In genomic region chr1:78617615-78618026, GRCh38 we compare ENCODE assay signal across 9 cellular contexts. TPM values are rescaled to one million over a fixed set of nuclear protein-coding genes. Genes with fewer than 3 reads are reported as not detected.
A peak's percentile ranks its signal among the peaks of the same experiment; 100 is the strongest.
DNase-seq lines count a peak whose midpoint lies in the region; ATAC-seq, FAIRE-seq and TF ChIP-seq lines count a peak whose summit lies in the region.
"Had no signal": no experiment of that assay in that cellular context is flagged by ENCODE, and none has a peak within 500 bp of the region (broad histone marks: within the 10 kb centered on the region; RNA-seq: fewer than 3 reads in every experiment).

No MANE protein-coding gene starts in this region.

- peaks cover 32% of the 10 kb centered on the region for H3K4me1 Mint-ChIP-seq in T-helper 1 cell treated with Interleukin-12 subunit alpha and Interleukin-12 subunit beta and Interleukin-4 antibody, amounts not matched to agents 30 μg/mL and 1 μg/mL, for 36 hours (ENCODE audit: low read depth)

- WGBS in GM12878 (ENCODE audit: insufficient coverage, insufficient replicate concordance, low lambda C conversion rate, missing lambda C conversion rate), result 42% methylated on average over 7 of the region's 7 CpGs

- ATAC-seq in HG02759 (IDR thresholded peaks at IDR 0.05; ENCODE audit: unreplicated experiment), result peak; percentile 51
- ATAC-seq in GM12878, result peak; percentile 54

- TF ChIP-seq CTCF in GM12878 (IDR thresholded peaks at IDR 0.05 in 2 of 3, conservative IDR thresholded peaks at IDR 0.05 in 1 of 3; ENCODE audit: control insufficient read depth in 2 of 3, extremely low read depth in 1 of 3, insufficient read depth in 1 of 3, low read depth in 3 of 3, low read length in 3 of 3), result peak; percentile 81 to 95 (median 87); a peak in 5 of 6 replicates

- DNase-seq in DMS79 treated with DMSO at 0.1 percent for 48 hours (lab: John Stamatoyannopoulos, UW) (peak; percentile 8), DMS79 (lab: John Stamatoyannopoulos, UW) (no peak), NCI-H1436 (lab: John Stamatoyannopoulos, UW) (peak; percentile 54), GM12878 (ENCODE audit: low read depth, low spot score) (peak; percentile 60), iPS DF 19.7 (ENCODE audit: low read depth, low spot score) (peak; percentile 64)

- H3K4me3 Mint-ChIP-seq in T-helper 1 cell treated with Interleukin-12 subunit alpha and Interleukin-12 subunit beta and Interleukin-4 antibody, amounts not matched to agents 30 μg/mL and 1 μg/mL, for 36 hours, result peak overlapping the region; percentile 55

- H3K4me3 ChIP-seq in GM12878 (no peak overlapping the region), skeletal muscle tissue (ENCODE audit: low read length in 3 of 3) (peak overlapping the region; percentile 52 to 63 (median 56))
- H3K4me3 ChIP-seq: BLaER1 had no signal

- no peaks in the 10 kb centered on the region for H3K9me3 Mint-ChIP-seq in T-helper 1 cell treated with Interleukin-12 subunit alpha and Interleukin-12 subunit beta and Interleukin-4 antibody, amounts not matched to agents 30 μg/mL and 1 μg/mL, for 36 hours

- no peaks in the 10 kb centered on the region for H4K20me1 ChIP-seq in GM12878 (ENCODE audit: control insufficient read depth, insufficient read depth)
- H4K20me1 ChIP-seq: BLaER1 had no signal

- intact Hi-C loops in GM12878 (cut with micrococcal nuclease; ENCODE audit: unreplicated experiment), result loop anchor here (1.0 to 10.0 kb wide), 4 partner anchors 59 to 427 kb away; no protein-coding TSS in a partner anchor

- H3K27me3 ChIP-seq in GM12878 (replicated peaks in 1 of 2; ENCODE audit: control insufficient read depth in 2 of 2, insufficient read depth in 2 of 2, low read length in 1 of 2) (no peaks in the 10 kb centered on the region), skeletal muscle tissue (ENCODE audit: control insufficient read depth in 3 of 3, insufficient read depth in 3 of 3, low read length in 3 of 3) (no peaks in the 10 kb centered on the region)
- H3K27me3 ChIP-seq: BLaER1 had no signal

- SMC1A ChIA-PET in GM12878 (lab: Charles Lee; ENCODE audit: uncharacterized antibody, unreplicated experiment), result interaction anchor here (0.6 to 2.4 kb wide), 24 partner anchors 9 to 736 kb away, joined by 3 to 78 read pairs (median 4); partner anchors contain the start of gene IFI44

- TF ChIP-seq RAD21 in GM12878 (IDR thresholded peaks at IDR 0.05; ENCODE audit: insufficient read depth, low read depth, low read length), result peak; percentile 95

- no peaks in the 10 kb centered on the region for H3K9me3 ChIP-seq in GM12878 (replicated peaks; ENCODE audit: control insufficient read depth, insufficient read depth, low read length)
- H3K9me3 ChIP-seq in skeletal muscle tissue (ENCODE audit: control insufficient read depth in 3 of 3, low read length in 3 of 3), result no peaks in the 10 kb centered on the region
- H3K9me3 ChIP-seq: BLaER1 had no signal

- peaks cover 15% of the 10 kb centered on the region for H3K27me3 Mint-ChIP-seq in T-helper 1 cell treated with Interleukin-12 subunit alpha and Interleukin-12 subunit beta and Interleukin-4 antibody, amounts not matched to agents 30 μg/mL and 1 μg/mL, for 36 hours (ENCODE audit: low read depth)

- in situ Hi-C loops in GM12878 (cut with MboI), result no loop called here

- H3K36me3 Mint-ChIP-seq in T-helper 1 cell treated with Interleukin-12 subunit alpha and Interleukin-12 subunit beta and Interleukin-4 antibody, amounts not matched to agents 30 μg/mL and 1 μg/mL, for 36 hours (ENCODE audit: low read depth), result peaks cover 8% of the 10 kb centered on the region

- RAD21 ChIA-PET in GM12878 (lab: Charles Lee; ENCODE audit: unreplicated experiment), result interaction anchor here (0.7 to 2.4 kb wide), 16 partner anchors 9 to 734 kb away, joined by 3 to 58 read pairs (median 4); partner anchors contain the start of gene IFI44

- peak overlapping the region; percentile 61; the same call in 1 of the 2 replicates for H3K27ac ChIP-seq in GM12878 (ENCODE audit: control insufficient read depth, insufficient read depth)
- no peak overlapping the region for H3K27ac ChIP-seq in skeletal muscle tissue (ENCODE audit: low read depth, low read length)
- H3K27ac ChIP-seq: BLaER1 had no signal

- H3K9ac ChIP-seq in GM12878 (ENCODE audit: control insufficient read depth, insufficient read depth, low read length) (no peak overlapping the region), skeletal muscle tissue (ENCODE audit: low read depth in 1 of 3, low read length in 3 of 3) (no peak overlapping the region)
- H3K9ac ChIP-seq: BLaER1 had no signal

- no TSS peak for BruUV-seq in GM12878 (replicated peaks; lab: Mats Ljungman, UMichigan)

- TF ChIP-seq POLR2A in GM12878 (IDR thresholded peaks at IDR 0.05; ENCODE audit: low read depth, low read length), result no peak

- POLR2A ChIA-PET in GM12878 (lab: Charles Lee), result interaction anchor here (1.3 kb wide), 1 partner anchor 65 kb away, joined by 3 read pairs; no protein-coding TSS in a partner anchor

- no peak for TF ChIP-seq EP300 in GM12878 (IDR thresholded peaks at IDR 0.05; ENCODE audit: borderline replicate concordance in 1 of 2, control insufficient read depth in 1 of 2, low read depth in 2 of 2, low read length in 2 of 2)

- peak overlapping the region; percentile 71 for H3K27ac Mint-ChIP-seq in T-helper 1 cell treated with Interleukin-12 subunit alpha and Interleukin-12 subunit beta and Interleukin-4 antibody, amounts not matched to agents 30 μg/mL and 1 μg/mL, for 36 hours

- CTCF ChIA-PET in GM12878 (lab: Yijun Ruan, JAX), result interaction anchor here (0.8 to 2.4 kb wide), 30 partner anchors 10 to 737 kb away, joined by 3 to 127 read pairs (median 6); partner anchors contain the start of genes DNAJB4 and IFI44

- peak overlapping the region; percentile 58 for H3K4me2 ChIP-seq in GM12878 (ENCODE audit: control insufficient read depth, insufficient read depth)
- H3K4me2 ChIP-seq: BLaER1 had no signal

- H3K36me3 ChIP-seq in GM12878 (ENCODE audit: control insufficient read depth in 2 of 2, insufficient read depth in 2 of 2, low read length in 1 of 2) (no peaks in the 10 kb centered on the region), skeletal muscle tissue (ENCODE audit: control insufficient read depth in 3 of 3, insufficient read depth in 3 of 3, low read length in 3 of 3) (no peaks in the 10 kb centered on the region)
- H3K36me3 ChIP-seq: BLaER1 had no signal

- H3K4me1 ChIP-seq in GM12878 (ENCODE audit: control insufficient read depth, insufficient read depth, low read length), result peaks cover 20% of the 10 kb centered on the region
- peaks cover 8 to 15% (median 10%) of the 10 kb centered on the region in 3 donors for H3K4me1 ChIP-seq in skeletal muscle tissue (ENCODE audit: control insufficient read depth in 3 of 3, insufficient read depth in 3 of 3, low read length in 3 of 3)

- H2AFZ ChIP-seq in GM12878 (ENCODE audit: control insufficient read depth, low read depth, low read length), result peak overlapping the region; percentile 51

- peak; percentile 7 for FAIRE-seq in GM12878 (lab: Jason Lieb, UNC)

- peaks cover 36% of the 10 kb centered on the region for H3K79me2 ChIP-seq in GM12878 (ENCODE audit: control insufficient read depth, insufficient read depth, low read length)

TF ChIP-seq in GM12878, 131 proteins besides CTCF, POLR2A, EP300 and RAD21 (continues in another document):
- TF ChIP-seq ASH2L (IDR thresholded peaks at IDR 0.05; ENCODE audit: borderline replicate concordance, low read depth) (no peak), GATAD2B (conservative IDR thresholded peaks at IDR 0.05; ENCODE audit: low read depth) (no peak), KDM1A (IDR thresholded peaks at IDR 0.05; ENCODE audit: borderline replicate concordance) (no peak), ZNF384 (IDR thresholded peaks at IDR 0.05; ENCODE audit: borderline replicate concordance, low read depth, low read length) (no peak)

RNA-seq across cellular contexts. Expression of gene IFI44L, which starts 2.6 kb away (rescaled TPM):
- total RNA-seq in GM12878 (2013; cell fraction: nucleolus; rRNA removed), result 614 and 643 TPM in 2 replicates
- total RNA-seq in GM12878 (2014; rRNA removed) (150 and 212 TPM in 2 replicates), GM12878 (2014; rRNA removed; fragmentation: Illumina TruSeq; extraction: Trizol) (243 and 303 TPM in 2 replicates), GM12878 (2021) (187 and 193 TPM in 2 replicates), skeletal muscle tissue (7.3 TPM)
- polyA plus RNA-seq in GM12878 (2011; ENCODE audit: low read depth), result 135 TPM
- polyA plus RNA-seq in GM12878 (2011; rRNA removed) (371 and 634 TPM in 2 replicates), GM12878 (2014; fragmentation: Illumina TruSeq; extraction: Trizol) (199 and 309 TPM in 2 replicates), GM12878 (2014; fragmentation: Nextera tagmentation; extraction: Ambion mirVana) (100 to 1,000 TPM; 124 to 158 TPM), GM12878 (2014; rRNA removed) (143 and 224 TPM in 2 replicates), GM12878 (2016; fragmentation: Nextera tagmentation; extraction: Ambion mirVana) (10 to 100 TPM; 58.0 to 66.1 TPM)
- polyA plus RNA-seq in GM12878 (2011; cell fraction: cytosol; rRNA removed), result 91.6 and 111 TPM in 2 replicates
- 333 and 408 TPM in 2 replicates for polyA plus RNA-seq in GM12878 (2011; cell fraction: nucleus; rRNA removed)
- 177 and 266 TPM in 2 replicates for polyA plus RNA-seq in GM12878 (2012)
- polyA minus RNA-seq in GM12878 (2011; rRNA and poly(A)+ RNA removed), result 175 and 241 TPM in 2 replicates
- 52.7 and 78.4 TPM in 2 replicates for polyA minus RNA-seq in GM12878 (2011; cell fraction: cytosol; rRNA and poly(A)+ RNA removed)
- polyA minus RNA-seq in GM12878 (2011; cell fraction: nucleus; rRNA and poly(A)+ RNA removed), result 305 and 307 TPM in 2 replicates

RNA-seq across cellular contexts. Expression of gene IFI44, which starts 32.0 kb away (rescaled TPM):
- total RNA-seq in GM12878 (2013; cell fraction: nucleolus; rRNA removed), result 142 and 145 TPM in 2 replicates
- total RNA-seq in GM12878 (2014; rRNA removed) (67.2 and 97.3 TPM in 2 replicates), GM12878 (2014; rRNA removed; fragmentation: Illumina TruSeq; extraction: Trizol) (106 and 119 TPM in 2 replicates), GM12878 (2021) (74.0 and 79.2 TPM in 2 replicates), skeletal muscle tissue (11.5 TPM)
- polyA plus RNA-seq in GM12878 (2011; ENCODE audit: low read depth), result 56.8 TPM
- polyA plus RNA-seq in GM12878 (2011; rRNA removed) (272 and 466 TPM in 2 replicates), GM12878 (2014; fragmentation: Illumina TruSeq; extraction: Trizol) (120 and 175 TPM in 2 replicates), GM12878 (2014; fragmentation: Nextera tagmentation; extraction: Ambion mirVana) (100 to 1,000 TPM in 1 of 2 experiments, 10 to 100 TPM in 1; 75.6 to 125 TPM), GM12878 (2014; rRNA removed) (111 and 139 TPM in 2 replicates), GM12878 (2016; fragmentation: Nextera tagmentation; extraction: Ambion mirVana) (10 to 100 TPM; 37.7 to 40.9 TPM)
- 65.6 and 77.9 TPM in 2 replicates for polyA plus RNA-seq in GM12878 (2011; cell fraction: cytosol; rRNA removed)
- 234 and 256 TPM in 2 replicates for polyA plus RNA-seq in GM12878 (2011; cell fraction: nucleus; rRNA removed)
- 83.6 and 95.2 TPM in 2 replicates for polyA plus RNA-seq in GM12878 (2012)
- polyA minus RNA-seq in GM12878 (2011; rRNA and poly(A)+ RNA removed), result 94.7 and 151 TPM in 2 replicates
- polyA minus RNA-seq in GM12878 (2011; cell fraction: cytosol; rRNA and poly(A)+ RNA removed), result 40.8 and 52.7 TPM in 2 replicates
- polyA minus RNA-seq in GM12878 (2011; cell fraction: nucleus; rRNA and poly(A)+ RNA removed), result 112 and 120 TPM in 2 replicates

Comparison
In these comparisons a context has a peak if more than half of its experiments do, and no peak if none do; other contexts are left out.
1. RNA of gene IFI44L, which starts 2.6 kb away (total RNA-seq): 150 to 643 TPM in GM12878; 7.3 TPM in skeletal muscle tissue (single experiment); every median in the first group is over 10 times any median in the second.